24 cellular contexts compared by ENCODE assay signal in the genomic region with DNA sequence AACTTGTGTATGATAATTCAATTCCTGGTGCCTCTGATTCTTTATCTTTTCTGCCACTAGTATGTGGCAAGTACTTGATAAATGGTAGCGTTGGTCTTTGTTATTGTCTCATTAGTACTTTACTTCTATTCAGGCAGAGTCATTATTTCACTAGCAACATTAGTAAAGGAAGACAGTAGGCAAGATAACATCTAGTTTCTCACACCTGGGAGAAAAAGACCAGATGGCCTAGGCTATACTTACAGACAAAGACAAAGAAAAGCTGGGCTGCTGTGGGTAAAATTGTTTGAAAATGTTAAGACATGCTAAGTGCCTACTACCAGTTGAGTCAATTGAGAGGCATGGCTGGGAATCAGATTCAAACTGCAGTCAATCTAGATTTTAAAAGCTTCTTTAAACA.
A peak's percentile ranks its signal among the peaks of the same experiment; 100 is the strongest.
DNase-seq lines count a peak whose midpoint lies in the region; ATAC-seq and TF ChIP-seq lines count a peak whose summit lies in the region.
"Had no signal": no experiment of that assay in that cellular context is flagged by ENCODE, and none has a peak within 500 bp of the region (broad histone marks: within the 10 kb centered on the region; RNA-seq: fewer than 3 reads in every experiment).

No MANE protein-coding gene starts in this region.

- no peaks in the 10 kb centered on the region for H3K27me3 ChIP-seq in BE2C
- H3K27me3 ChIP-seq: adrenal gland, cardiac muscle cell, gastrocnemius medialis had no signal

- H3K9me3 ChIP-seq in BE2C: no peaks in the 10 kb centered on the region
- H3K9me3 ChIP-seq: adrenal gland, gastrocnemius medialis, right atrium auricular region had no signal

- no peak for TF ChIP-seq CTCF in BE2C (IDR thresholded peaks at IDR 0.05; ENCODE audit: low read depth, low read length)

- ATAC-seq in GM18502 (IDR thresholded peaks at IDR 0.05; ENCODE audit: poor library complexity, unreplicated experiment) (peak; percentile 71), GM19395 (IDR thresholded peaks at IDR 0.05; ENCODE audit: unreplicated experiment) (peak; percentile 38), HG02759 (IDR thresholded peaks at IDR 0.05; ENCODE audit: unreplicated experiment) (peak; percentile 10), HG03460 (IDR thresholded peaks at IDR 0.05; ENCODE audit: unreplicated experiment) (peak; percentile 45)
- ATAC-seq: gastrocnemius medialis, Right ventricle myocardium inferior had no signal

- no peak overlapping the region for H3K4me3 ChIP-seq in BE2C (ENCODE audit: low read depth, low read length)
- H3K4me3 ChIP-seq: adrenal gland, cardiac muscle cell, dorsolateral prefrontal cortex, gastrocnemius medialis, right atrium auricular region had no signal

- H3K36me3 ChIP-seq in BE2C: no peaks in the 10 kb centered on the region
- H3K36me3 ChIP-seq: adrenal gland, cardiac muscle cell, gastrocnemius medialis, right atrium auricular region had no signal

- DNase-seq in kidney glomerular epithelial cell (lab: John Stamatoyannopoulos, UW) (no peak), anterior cingulate cortex (lab: John Stamatoyannopoulos, UW) (no peak), BE2C (no peak)
- DNase-seq in activated CD4-positive, alpha-beta T cell treated with anti-CD3 and anti-CD28 coated beads, Interleukin-2, amount 50 U/mL, for 48 hours: no peak
- DNase-seq: ACHN; activated CD4-positive, alpha-beta T cell treated with anti-CD3 and anti-CD28 coated beads for 4 hours; activated CD8-positive, alpha-beta memory T cell treated with anti-CD3 and anti-CD28 coated beads, Interleukin-2, amount 50 U/mL, for 48 hours; activated gamma-delta T cell; adrenal gland; DMS79 treated with DMSO at 0.1 percent for 48 hours; dorsolateral prefrontal cortex; gastrocnemius medialis; Kasumi-1; naive B cell; NCI-H1048; NCI-H2081 treated with DMSO at 0.1 percent for 48 hours; NCI-H526 had no signal

- H3K4me1 ChIP-seq in BE2C: no peaks in the 10 kb centered on the region
- H3K4me1 ChIP-seq: adrenal gland, gastrocnemius medialis, right atrium auricular region had no signal

Comparison
In these comparisons a context has a peak if more than half of its experiments do, and no peak if none do; other contexts are left out.
1. ATAC-seq: peak in every context shown above with its lines; median percentile 71 in GM18502; 45 in HG03460; 38 in GM19395; 10 in HG02759.